Comparison of ENCODE assay signal across 1 cellular context in genomic region chr1:116571215-116571919, GRCh38.
TF ChIP-seq lines count a peak whose summit lies in the region.

No MANE protein-coding gene starts in this region.

TF ChIP-seq in endothelial cell of umbilical vein, 7 proteins besides CTCF, POLR2A, EP300 and RAD21:
- TF ChIP-seq MAX (IDR thresholded peaks at IDR 0.05; ENCODE audit: insufficient read depth, insufficient read length) (no peak), FOS (IDR thresholded peaks at IDR 0.05; ENCODE audit: borderline replicate concordance, insufficient read depth, low read length) (no peak), JUN (IDR thresholded peaks at IDR 0.05; ENCODE audit: borderline replicate concordance, insufficient read depth, insufficient read length, low read depth) (no peak), EZH2 (IDR thresholded peaks at IDR 0.05; ENCODE audit: borderline replicate concordance, low read depth, low read length, severe bottlenecking) (no peak), POLR2AphosphoS5 (IDR thresholded peaks at IDR 0.05; ENCODE audit: insufficient read depth, low read depth, low read length) (no peak)
